ENCODE assay signal across 16 cellular contexts in genomic region chr9:120940573-120940972, GRCh38. TPM values are rescaled to one million over a fixed set of nuclear protein-coding genes. Genes with fewer than 3 reads are reported as not detected.
A peak's percentile ranks its signal among the peaks of the same experiment; 100 is the strongest.
DNase-seq lines count a peak whose midpoint lies in the region; ATAC-seq, FAIRE-seq and TF ChIP-seq lines count a peak whose summit lies in the region.
"Had no signal": no experiment of that assay in that cellular context is flagged by ENCODE, and none has a peak within 500 bp of the region (broad histone marks: within the 10 kb centered on the region; RNA-seq: fewer than 3 reads in every experiment).

No MANE protein-coding gene starts in this region.

- no peak overlapping the region for H2BK5ac ChIP-seq in IMR-90 (ENCODE audit: low read depth, low read length, poor library complexity, severe bottlenecking)

- peak overlapping the region; percentile 61; the same call in 1 of the 2 replicates for H2AK5ac ChIP-seq in IMR-90 (ENCODE audit: low read depth, low read length)

- H4K20me1 ChIP-seq in IMR-90 (ENCODE audit: insufficient read depth, low read length) (no peaks in the 10 kb centered on the region), keratinocyte (ENCODE audit: control insufficient read depth, extremely low read depth, insufficient read depth, low read length) (no peaks in the 10 kb centered on the region)

- ATAC-seq in IMR-90 (ENCODE audit: low read depth), result no peak
- no peak for ATAC-seq in activated T-helper 17 cell treated with anti-CD3 and anti-CD28 coated beads, Interleukin-2, amount 50 U/mL, for 72 hours (replicated peaks)
- no peak for ATAC-seq in activated CD8-positive, alpha-beta T cell treated with anti-CD3 and anti-CD28 coated beads for 36 hours

- 0 out of 4 replicates have a peak, but pooled peaks cover 0 to 3% of the 10 kb centered on the region in 2 experiments for H3K79me1 ChIP-seq in IMR-90 (ENCODE audit: low read depth in 1 of 2, low read length in 2 of 2)

- H3K4me2 ChIP-seq in IMR-90 (ENCODE audit: low read depth, low read length) (no peak overlapping the region), keratinocyte (ENCODE audit: control insufficient read depth, extremely low read depth, insufficient read depth, low read depth, low read length) (peak overlapping the region; percentile 46)

- BruUV-seq in IMR-90 (replicated peaks; lab: Mats Ljungman, UMichigan), result no TSS peak

- peak overlapping the region; percentile 9 for H3K27ac Mint-ChIP-seq in activated T-helper 17 cell treated with anti-CD3 and anti-CD28 coated beads, Interleukin-2, amount 50 U/mL, for 72 hours
- H3K27ac Mint-ChIP-seq in activated CD8-positive, alpha-beta T cell treated with anti-CD3 and anti-CD28 coated beads for 36 hours, result no peak overlapping the region

- WGBS in IMR-90 (ENCODE audit: extremely low coverage in 2 of 2, insufficient read length in 1 of 2), 2 experiments, result 90% methylated on average over 2 of the region's 10 CpGs; no CpG with 5 or more reads in 1 of the 2 experiments

- TF ChIP-seq RAD21 in IMR-90 (IDR thresholded peaks at IDR 0.05; ENCODE audit: low read length), result no peak

- H3K4me3 Mint-ChIP-seq in activated T-helper 17 cell treated with anti-CD3 and anti-CD28 coated beads, Interleukin-2, amount 50 U/mL, for 72 hours, result no peak overlapping the region
- no peak overlapping the region for H3K4me3 Mint-ChIP-seq in activated CD8-positive, alpha-beta T cell treated with anti-CD3 and anti-CD28 coated beads for 36 hours
- H3K4me3 Mint-ChIP-seq: CD4-positive, CD25-positive, alpha-beta regulatory T cell had no signal

- intact Hi-C loops in IMR-90 (cut with micrococcal nuclease), result no loop called here
- intact Hi-C loops in activated CD8-positive, alpha-beta T cell treated with anti-CD3 and anti-CD28 coated beads for 36 hours (cut with micrococcal nuclease), result no loop called here

- in situ Hi-C loops in IMR-90 (cut with MboI; ENCODE audit: low sequenced_read_pairs), result no loop called here

- POLR2A ChIA-PET in IMR-90 (lab: Charles Lee; ENCODE audit: unreplicated experiment), result no interaction called here
- POLR2A ChIA-PET in activated CD8-positive, alpha-beta T cell treated with anti-CD3 and anti-CD28 coated beads for 36 hours (lab: Charles Lee), result interaction anchor here (0.6 to 60.2 kb wide), 2 partner anchors 21 to 46 kb away, joined by 3 to 2439 read pairs; partner anchors contain the start of genes PHF19 and TRAF1

- H3K14ac ChIP-seq in IMR-90 (replicated peaks; ENCODE audit: low read depth, low read length), result peak overlapping the region; percentile 29; the same call in 1 of the 2 replicates

- H2AK9ac ChIP-seq in IMR-90 (replicated peaks; ENCODE audit: low read depth, low read length, poor library complexity), result no peak overlapping the region

- H3K36me3 ChIP-seq in IMR-90 (ENCODE audit: control insufficient read depth, insufficient read depth, low read length) (no peaks in the 10 kb centered on the region), keratinocyte (ENCODE audit: control insufficient read depth in 2 of 2, extremely low read depth in 1 of 2, insufficient read depth in 2 of 2, low read length in 2 of 2) (no peaks in the 10 kb centered on the region), stomach smooth muscle (ENCODE audit: control insufficient read depth in 2 of 2, insufficient read depth in 2 of 2, low read length in 2 of 2) (no peaks in the 10 kb centered on the region)

- H3K9me3 Mint-ChIP-seq in activated T-helper 17 cell treated with anti-CD3 and anti-CD28 coated beads, Interleukin-2, amount 50 U/mL, for 72 hours, result no peaks in the 10 kb centered on the region
- no peaks in the 10 kb centered on the region for H3K9me3 Mint-ChIP-seq in activated CD8-positive, alpha-beta T cell treated with anti-CD3 and anti-CD28 coated beads for 36 hours
- H3K9me3 Mint-ChIP-seq: CD4-positive, CD25-positive, alpha-beta regulatory T cell had no signal

- peak overlapping the region; percentile 74 for H2BK20ac ChIP-seq in IMR-90 (ENCODE audit: low read depth, low read length)

- TF ChIP-seq CTCF in IMR-90 (conservative IDR thresholded peaks at IDR 0.05; ENCODE audit: low read depth, low read length) (no peak), keratinocyte (optimal IDR thresholded peaks at IDR 0.05 in 1 of 3, IDR thresholded peaks at IDR 0.05 in 1 of 3, conservative IDR thresholded peaks at IDR 0.05 in 1 of 3; ENCODE audit: extremely low read depth in 1 of 3, insufficient read depth in 2 of 3, low read length in 3 of 3) (no peak)
- no peak for TF ChIP-seq CTCF in activated CD8-positive, alpha-beta T cell treated with anti-CD3 and anti-CD28 coated beads for 36 hours (IDR thresholded peaks at IDR 0.05)

- peaks cover 34% of the 10 kb centered on the region for H3K4me1 ChIP-seq in IMR-90 (ENCODE audit: control insufficient read depth, insufficient read depth, low read length)
- peaks cover 47% of the 10 kb centered on the region for H3K4me1 ChIP-seq in keratinocyte (ENCODE audit: control insufficient read depth, extremely low read depth, insufficient read depth, low read length)
- H3K4me1 ChIP-seq in stomach smooth muscle (ENCODE audit: control insufficient read depth, insufficient read depth, low read length), result peaks cover 35% of the 10 kb centered on the region

- H3K36me3 Mint-ChIP-seq in activated T-helper 17 cell treated with anti-CD3 and anti-CD28 coated beads, Interleukin-2, amount 50 U/mL, for 72 hours (ENCODE audit: low read depth), result no peaks in the 10 kb centered on the region
- no peaks in the 10 kb centered on the region for H3K36me3 Mint-ChIP-seq in activated CD8-positive, alpha-beta T cell treated with anti-CD3 and anti-CD28 coated beads for 36 hours (ENCODE audit: low read depth)
- H3K36me3 Mint-ChIP-seq: CD4-positive, CD25-positive, alpha-beta regulatory T cell had no signal

- H3K9ac ChIP-seq in IMR-90 (ENCODE audit: low read depth, low read length) (no peak overlapping the region), keratinocyte (ENCODE audit: control insufficient read depth, extremely low read depth, insufficient read depth, low read length) (no peak overlapping the region), stomach smooth muscle (ENCODE audit: low read length in 2 of 2) (no peak overlapping the region)

- H3K27me3 Mint-ChIP-seq in activated T-helper 17 cell treated with anti-CD3 and anti-CD28 coated beads, Interleukin-2, amount 50 U/mL, for 72 hours, result no peaks in the 10 kb centered on the region
- H3K27me3 Mint-ChIP-seq in activated CD8-positive, alpha-beta T cell treated with anti-CD3 and anti-CD28 coated beads for 36 hours, result no peaks in the 10 kb centered on the region
- H3K27me3 Mint-ChIP-seq: CD4-positive, CD25-positive, alpha-beta regulatory T cell had no signal

- H3K23ac ChIP-seq in IMR-90 (ENCODE audit: low read depth, low read length), result no peak overlapping the region

- no peak overlapping the region for H3K18ac ChIP-seq in IMR-90 (ENCODE audit: low read depth, low read length)

- H4K8ac ChIP-seq in IMR-90 (ENCODE audit: low read depth in 2 of 2, low read length in 2 of 2), result peak overlapping the region in 1 of 2 experiments; percentile 68; a peak in 2 of 4 replicates

- H2AFZ ChIP-seq in IMR-90 (replicated peaks; ENCODE audit: low read length, poor library complexity) (peak overlapping the region; percentile 26), keratinocyte (ENCODE audit: control insufficient read depth, low read length) (no peak overlapping the region)

- peaks cover 14% of the 10 kb centered on the region for H3K4me1 Mint-ChIP-seq in activated T-helper 17 cell treated with anti-CD3 and anti-CD28 coated beads, Interleukin-2, amount 50 U/mL, for 72 hours
- peaks cover 23% of the 10 kb centered on the region for H3K4me1 Mint-ChIP-seq in activated CD8-positive, alpha-beta T cell treated with anti-CD3 and anti-CD28 coated beads for 36 hours (ENCODE audit: low read depth)

- H3K27me3 ChIP-seq in IMR-90 (ENCODE audit: control insufficient read depth, insufficient read depth, low read length), result no peaks in the 10 kb centered on the region
- no peaks in the 10 kb centered on the region for H3K27me3 ChIP-seq in keratinocyte (ENCODE audit: control insufficient read depth, extremely low read depth, insufficient read depth, low read length)
- no peaks in the 10 kb centered on the region for H3K27me3 ChIP-seq in stomach smooth muscle (ENCODE audit: control insufficient read depth in 1 of 2, insufficient read depth in 2 of 2, low read length in 2 of 2)

- no peak overlapping the region for H4K5ac ChIP-seq in IMR-90 (ENCODE audit: low read depth, low read length)

- H4K91ac ChIP-seq in IMR-90 (ENCODE audit: insufficient read depth, low read depth, low read length), result peak overlapping the region; percentile 49; the same call in 1 of the 2 replicates

- H3K27ac ChIP-seq in IMR-90 (ENCODE audit: insufficient read depth, low read length) (no peak overlapping the region), keratinocyte (ENCODE audit: control insufficient read depth, insufficient read depth, low read length) (no peak overlapping the region), stomach smooth muscle (ENCODE audit: low read length) (peak overlapping the region; percentile 31)

- peak overlapping the region; percentile 89 for H2BK120ac ChIP-seq in IMR-90 (ENCODE audit: low read depth, low read length)

- H3K9me1 ChIP-seq in IMR-90 (ENCODE audit: insufficient read depth, low read length), result peaks cover 19% of the 10 kb centered on the region
- H3K9me1 ChIP-seq in keratinocyte (ENCODE audit: control insufficient read depth, extremely low read depth, insufficient read depth, low read length), result no peaks in the 10 kb centered on the region

- no peak overlapping the region; the same call in 2 of the 3 replicates for H2BK15ac ChIP-seq in IMR-90 (ENCODE audit: low read depth, low read length)

- H3K4me3 ChIP-seq in IMR-90 (ENCODE audit: insufficient read depth, low read depth, low read length), result no peak overlapping the region
- H3K4me3 ChIP-seq in keratinocyte (ENCODE audit: control insufficient read depth in 2 of 3, extremely low read depth in 1 of 3, insufficient read depth in 2 of 3, low read depth in 1 of 3, low read length in 3 of 3), result no peak overlapping the region
- no peak overlapping the region for H3K4me3 ChIP-seq in stomach smooth muscle (ENCODE audit: low read length in 2 of 2)

- TF ChIP-seq POLR2A in IMR-90 (IDR thresholded peaks at IDR 0.05; ENCODE audit: low read depth, low read length), result no peak

- H3K79me2 ChIP-seq in keratinocyte (ENCODE audit: control insufficient read depth, insufficient read depth, low read length), result no peaks in the 10 kb centered on the region

- CTCF ChIA-PET in IMR-90 (lab: Yijun Ruan, JAX), result no interaction called here
- CTCF ChIA-PET in activated CD8-positive, alpha-beta T cell treated with anti-CD3 and anti-CD28 coated beads for 36 hours (lab: Charles Lee), result interaction anchor here (1.5 to 2.5 kb wide), 2 partner anchors 119 to 184 kb away, joined by 5 to 13 read pairs; no protein-coding TSS in a partner anchor

- H3K4ac ChIP-seq in IMR-90 (ENCODE audit: low read depth, low read length), result peak overlapping the region; percentile 80

- dilution Hi-C loops in IMR-90 (cut with HindIII; ENCODE audit: low sequenced_read_pairs, unreplicated experiment), result no loop called here
- dilution Hi-C loops in keratinocyte (cut with MboI; ENCODE audit: extremely low pct_ligation_motif_present, low sequenced_read_pairs), result no loop called here

- no peak for FAIRE-seq in keratinocyte (lab: Jason Lieb, UNC)
- FAIRE-seq: RCC 7860 had no signal

- H3K56ac ChIP-seq in IMR-90 (ENCODE audit: extremely low read depth, insufficient read depth, low read length), result no peak overlapping the region

- H3K9me3 ChIP-seq in IMR-90 (ENCODE audit: control insufficient read depth, insufficient read depth, low read length), result no peaks in the 10 kb centered on the region
- no peaks in the 10 kb centered on the region for H3K9me3 ChIP-seq in keratinocyte (ENCODE audit: control insufficient read depth, low read depth, low read length)
- no peaks in the 10 kb centered on the region for H3K9me3 ChIP-seq in stomach smooth muscle (ENCODE audit: control insufficient read depth in 2 of 2, low read length in 2 of 2)

- DNase-seq in IMR-90 (no peak), keratinocyte (ENCODE audit: low read depth, low spot score) (no peak), glomerular visceral epithelial cell (ENCODE audit: extremely low spot score) (no peak), putamen (ENCODE audit: low spot score) (no peak)
- no peak for DNase-seq in stimulated activated CD8-positive, alpha-beta memory T cell treated with anti-CD3 and anti-CD28 coated beads, Interleukin-4, amount 100 ng/mL, for 48 hours
- no peak for DNase-seq in activated CD8-positive, alpha-beta T cell treated with anti-CD3 and anti-CD28 coated beads for 36 hours
- DNase-seq: CD4-positive, CD25-positive, alpha-beta regulatory T cell; Karpas-422; NCI-H1105; NCI-H1694 treated with DMSO at 0.1 percent for 48 hours; NCI-H2107; NCI-H524 treated with DMSO at 0.1 percent for 48 hours; SHP77 treated with DMSO at 0.1 percent for 48 hours had no signal

RNA-seq across cellular contexts. Expression of gene TRAF1, which starts 14.0 kb away (rescaled TPM):
- total RNA-seq in IMR-90 (2012; rRNA removed), result 3.1 and 3.9 TPM in 2 replicates
- 3.7 and 4.1 TPM in 2 replicates for polyA plus RNA-seq in IMR-90 (2012; rRNA removed)
- polyA plus RNA-seq in IMR-90 (2012; cell fraction: cytosol; rRNA removed), result 2.0 and 2.9 TPM in 2 replicates
- polyA plus RNA-seq in IMR-90 (2012; cell fraction: nucleus; rRNA removed; ENCODE audit: low replicate concordance), result 5.6 and 6.9 TPM in 2 replicates
- 100 to 1,000 TPM in 1 of 2 donors, 10 to 100 TPM in 1; 71.4 to 164 TPM for total RNA-seq in activated T-helper 17 cell treated with anti-CD3 and anti-CD28 coated beads, Interleukin-2, amount 50 U/mL, for 72 hours
- 0.71 to 2.5 TPM (median 1.2 TPM) in 3 replicates for polyA plus RNA-seq in keratinocyte
- polyA plus RNA-seq in keratinocyte (2011; ENCODE audit: low read depth), result 1.1 TPM
- 0.26 and 0.43 TPM in 2 replicates for polyA plus RNA-seq in keratinocyte (2011; cell fraction: cytosol; rRNA removed)
- polyA plus RNA-seq in keratinocyte (2011; cell fraction: nucleus; rRNA removed), result 9.9 and 11.7 TPM in 2 replicates
- 0.54 and 1.9 TPM in 2 replicates for polyA plus RNA-seq in keratinocyte (2012; ENCODE audit: low replicate concordance)
- 0.43 to 1.2 TPM (median 1.1 TPM) in 3 replicates for polyA minus RNA-seq in keratinocyte
- 0.58 TPM for polyA minus RNA-seq in keratinocyte (2011; cell fraction: cytosol; rRNA and poly(A)+ RNA removed)
- 1.3 and 2.0 TPM in 2 replicates for polyA minus RNA-seq in keratinocyte (2011; cell fraction: nucleus; rRNA and poly(A)+ RNA removed)
- 100 to 1,000 TPM; 147 to 150 TPM for total RNA-seq in activated CD8-positive, alpha-beta T cell treated with anti-CD3 and anti-CD28 coated beads for 36 hours

Comparison
In these comparisons a context has a peak if more than half of its experiments do, and no peak if none do; other contexts are left out.
1. RNA of gene TRAF1, which starts 14.0 kb away (total RNA-seq): 71.4 to 164 TPM in activated T-helper 17 cell treated with anti-CD3 and anti-CD28 coated beads, Interleukin-2, amount 50 U/mL, for 72 hours and 147 to 150 TPM in activated CD8-positive, alpha-beta T cell treated with anti-CD3 and anti-CD28 coated beads for 36 hours; 3.1 to 3.9 TPM in IMR-90; every median in the first group is over 10 times any median in the second.